1 cellular context compared by ENCODE assay signal in genomic region chr4:10164877-10165283, GRCh38.
A peak's percentile ranks its signal among the peaks of the same experiment; 100 is the strongest.
TF ChIP-seq lines count a peak whose summit lies in the region.

No MANE protein-coding gene starts in this region.

TF ChIP-seq in HepG2, 621 proteins besides CTCF, POLR2A, EP300 and RAD21:
- TF ChIP-seq SNAPC4 (CRISPR knock-in tag; IDR thresholded peaks at IDR 0.05) = no peak
- TF ChIP-seq CBFB (CRISPR knock-in tag; IDR thresholded peaks at IDR 0.05) = no peak
- no peak for TF ChIP-seq ZNF782 (CRISPR knock-in tag; IDR thresholded peaks at IDR 0.05; ENCODE audit: borderline replicate concordance)
- 0 out of 2 replicates have a peak, but pooled peaks have one; percentile 18 for TF ChIP-seq ZNF629 (CRISPR knock-in tag; conservative IDR thresholded peaks at IDR 0.05)
- TF ChIP-seq PAXIP1 (CRISPR knock-in tag; conservative IDR thresholded peaks at IDR 0.05) = no peak
- no peak for TF ChIP-seq CHD2 (IDR thresholded peaks at IDR 0.05; ENCODE audit: low read depth, low read length)
- TF ChIP-seq IRF1 (CRISPR knock-in tag; IDR thresholded peaks at IDR 0.05; ENCODE audit: low read depth) = no peak
- TF ChIP-seq GABPA (IDR thresholded peaks at IDR 0.05; ENCODE audit: low read depth, low read length) = no peak
- no peak for TF ChIP-seq GABPA (CRISPR knock-in tag; IDR thresholded peaks at IDR 0.05; ENCODE audit: low read depth)
- peak; percentile 50; the same call in 1 of the 2 replicates for TF ChIP-seq SMC3 (IDR thresholded peaks at IDR 0.05; ENCODE audit: low read length)
- no peak for TF ChIP-seq REPIN1 (CRISPR knock-in tag; IDR thresholded peaks at IDR 0.05; ENCODE audit: borderline replicate concordance, low read depth)
- TF ChIP-seq SUZ12 (IDR thresholded peaks at IDR 0.05; ENCODE audit: low read depth, low read length) = no peak
- no peak for TF ChIP-seq CREM (IDR thresholded peaks at IDR 0.05)
- no peak for TF ChIP-seq CREM (CRISPR knock-in tag; IDR thresholded peaks at IDR 0.05)
- TF ChIP-seq GLMP (CRISPR knock-in tag; IDR thresholded peaks at IDR 0.05; ENCODE audit: borderline replicate concordance) = no peak
- TF ChIP-seq YEATS2 (CRISPR knock-in tag; IDR thresholded peaks at IDR 0.05; ENCODE audit: borderline replicate concordance) = no peak
- TF ChIP-seq DMTF1 (CRISPR knock-in tag; IDR thresholded peaks at IDR 0.05) = no peak
- no peak for TF ChIP-seq ZNF282 (IDR thresholded peaks at IDR 0.05; ENCODE audit: partially characterized antibody)
- TF ChIP-seq STAG1 (CRISPR knock-in tag; IDR thresholded peaks at IDR 0.05) = peak; percentile 69
- TF ChIP-seq PBX2 (CRISPR knock-in tag; IDR thresholded peaks at IDR 0.05) = no peak
